ENCODE assay signal across 26 cellular contexts in the genomic region with DNA sequence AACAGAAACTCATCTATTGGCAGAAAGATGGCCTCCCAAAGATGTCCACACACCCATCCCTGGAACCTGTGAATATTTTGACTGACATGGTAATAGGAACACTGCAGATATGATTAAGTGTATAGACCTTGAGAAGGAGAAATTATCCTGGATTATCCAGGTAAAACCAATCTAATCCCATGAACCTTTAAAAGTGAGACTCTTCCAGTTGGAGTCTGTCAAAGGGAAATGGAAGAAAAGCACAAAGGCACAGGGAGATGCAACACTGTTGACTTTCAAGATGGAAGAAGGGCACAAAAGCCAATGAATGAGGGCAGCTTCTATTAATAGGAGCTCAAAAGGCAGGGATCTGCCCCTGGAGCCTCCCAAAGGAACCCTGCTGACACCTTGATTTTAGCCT.
DNase-seq lines count a peak whose midpoint lies in the region; ATAC-seq, FAIRE-seq and TF ChIP-seq lines count a peak whose summit lies in the region.
"Had no signal": no experiment of that assay in that cellular context is flagged by ENCODE, and none has a peak within 500 bp of the region (broad histone marks: within the 10 kb centered on the region; RNA-seq: fewer than 3 reads in every experiment).

No MANE protein-coding gene starts in this region.

- H3K9me3 Mint-ChIP-seq in Caco-2 (ENCODE audit: unreplicated experiment) = no peaks in the 10 kb centered on the region
- H3K9me3 Mint-ChIP-seq: CD4-positive, alpha-beta T cell; CD8-positive, alpha-beta T cell had no signal

- no peak for FAIRE-seq in K562 (lab: Jason Lieb, UNC)
- FAIRE-seq: A204.1, G401.6, GM12878, GM12892, GM18507, GM19239 had no signal

- TF ChIP-seq EP300 in K562 (IDR thresholded peaks at IDR 0.05; ENCODE audit: low read length) = no peak

- peak overlapping the region; percentile 45 for H3K4me2 ChIP-seq in K562 (ENCODE audit: insufficient read depth, low read length)

- BruUV-seq in Caco-2 (replicated peaks; lab: Mats Ljungman, UMichigan) = no TSS peak
- BruUV-seq in K562 (replicated peaks; lab: Mats Ljungman, UMichigan) = no TSS peak

- TF ChIP-seq POLR2A in K562 (conservative IDR thresholded peaks at IDR 0.05) = no peak

- H3K9ac ChIP-seq in K562 (ENCODE audit: insufficient read depth in 1 of 2, low read depth in 2 of 2, low read length in 2 of 2) = peak overlapping the region in 1 of 2 experiments; percentile 52; a peak in 2 of 4 replicates
- H3K9ac ChIP-seq: BLaER1 treated with 17β-estradiol and CSF1 and Interleukin-3, amounts not matched to agents 10 nM and 100 nM had no signal

- TF ChIP-seq CTCF in Caco-2 (IDR thresholded peaks at IDR 0.05; ENCODE audit: insufficient read depth in 1 of 2, low read depth in 1 of 2, low read length in 1 of 2, severe bottlenecking in 1 of 2, unreplicated experiment in 1 of 2) (no peak), VCaP (conservative IDR thresholded peaks at IDR 0.05) (no peak), K562 (IDR thresholded peaks at IDR 0.05 in 2 of 3, conservative IDR thresholded peaks at IDR 0.05 in 1 of 3; ENCODE audit: insufficient read depth in 2 of 3, low read depth in 1 of 3, low read length in 3 of 3) (no peak)

- H3K9me3 ChIP-seq in Caco-2 (no peaks in the 10 kb centered on the region; the same call in 1 of the 2 replicates), K562 (replicated peaks; ENCODE audit: control insufficient read depth, insufficient read depth, low read depth, low read length) (peaks cover 5% of the 10 kb centered on the region)

- no peaks in the 10 kb centered on the region for H4K20me1 ChIP-seq in K562 (replicated peaks; ENCODE audit: control insufficient read depth, insufficient read depth, low read length)
- H4K20me1 ChIP-seq: BLaER1 treated with 17β-estradiol and CSF1 and Interleukin-3, amounts not matched to agents 10 nM and 100 nM had no signal

- H3K9me1 ChIP-seq in K562 (ENCODE audit: control insufficient read depth, insufficient read depth, low read length) = no peaks in the 10 kb centered on the region

- H3K27ac ChIP-seq in VCaP (peak overlapping the region; percentile 49), K562 (ENCODE audit: extremely low read depth, low read depth, low read length) (peak overlapping the region; percentile 91)
- H3K27ac ChIP-seq: C4-2B had no signal

- H3K79me2 ChIP-seq in K562 (ENCODE audit: control insufficient read depth, insufficient read depth, low read length) = peaks cover 96% of the 10 kb centered on the region

- peak overlapping the region; percentile 60 for H3K27ac Mint-ChIP-seq in Caco-2 (ENCODE audit: unreplicated experiment)
- H3K27ac Mint-ChIP-seq: B cell; CD4-positive, alpha-beta T cell; CD8-positive, alpha-beta T cell had no signal

- no peak for TF ChIP-seq RAD21 in K562 (CRISPR knock-in tag; conservative IDR thresholded peaks at IDR 0.05 in 1 of 2, IDR thresholded peaks at IDR 0.05 in 1 of 2)

- H2AFZ ChIP-seq in K562 (ENCODE audit: low read depth, low read length) = no peak overlapping the region

- in situ Hi-C loops in K562 (cut with MboI) = loop anchor here (25.0 kb wide), 1 partner anchor 386 kb away; a partner anchor contains a TSS

- H3K4me1 Mint-ChIP-seq in Caco-2 (ENCODE audit: low read depth, unreplicated experiment) = peaks cover 10% of the 10 kb centered on the region

- H3K27me3 ChIP-seq in Caco-2 (replicated peaks; ENCODE audit: control insufficient read depth, insufficient read depth, low read length) (no peaks in the 10 kb centered on the region), K562 (ENCODE audit: control insufficient read depth in 2 of 2, insufficient read depth in 2 of 2, low read length in 2 of 2) (no peaks in the 10 kb centered on the region)

- H3K27me3 Mint-ChIP-seq in Caco-2 (ENCODE audit: insufficient read depth, unreplicated experiment) = no peaks in the 10 kb centered on the region
- H3K27me3 Mint-ChIP-seq: CD4-positive, alpha-beta T cell had no signal

- no peak overlapping the region for H3K4me3 ChIP-seq in Caco-2 (ENCODE audit: low read depth, low read length)
- no peak overlapping the region for H3K4me3 ChIP-seq in K562
- H3K4me3 ChIP-seq: BLaER1 treated with 17β-estradiol and CSF1 and Interleukin-3, amounts not matched to agents 10 nM and 100 nM; GM12878 had no signal

- POLR2A ChIA-PET in Caco-2 (lab: Charles Lee) (no interaction called here), K562 (lab: Yijun Ruan, JAX) (interaction anchor here (0.6 to 0.7 kb wide), 2 partner anchors 10 to 61 kb away, joined by 3 to 4 read pairs; no protein-coding TSS in a partner anchor)

- no peak overlapping the region for H3K4me3 Mint-ChIP-seq in Caco-2 (ENCODE audit: unreplicated experiment)
- H3K4me3 Mint-ChIP-seq: B cell; CD4-positive, alpha-beta T cell; CD8-positive, alpha-beta T cell had no signal

- H3K4me1 ChIP-seq in Caco-2 = peaks cover 30% of the 10 kb centered on the region
- H3K4me1 ChIP-seq in K562 (replicated peaks in 1 of 2; ENCODE audit: control insufficient read depth in 2 of 2, insufficient read depth in 2 of 2, low read length in 2 of 2) = peaks cover 8 to 39% of the 10 kb centered on the region in 2 experiments

- CTCF ChIA-PET in Caco-2 (lab: Charles Lee) (no interaction called here), K562 (lab: Yijun Ruan, JAX; ENCODE audit: low intra/inter-chr PET ratio) (no interaction called here)

- intact Hi-C loops in Caco-2 (cut with micrococcal nuclease; ENCODE audit: unreplicated experiment) = loop anchor here (10.0 kb wide), 1 partner anchor 111 kb away; no protein-coding TSS in a partner anchor
- intact Hi-C loops in K562 (cut with micrococcal nuclease) = loop anchor here (5.0 kb wide), 1 partner anchor 34 kb away; no protein-coding TSS in a partner anchor

- ATAC-seq in K562 (peak; percentile 17), left lobe of liver (no peak)
- ATAC-seq: CD8-positive, alpha-beta T cell; GM12878 had no signal

- DNase-seq in NCI-H82 (lab: John Stamatoyannopoulos, UW) (peak; percentile 11), NCI-H82 treated with DMSO at 0.1 percent for 48 hours (lab: John Stamatoyannopoulos, UW; ENCODE audit: unreplicated experiment) (no peak), Caco-2 (no peak), K562 (ENCODE audit: extremely low read depth in 1 of 4, low spot score in 3 of 4) (no peak), AG08395 (ENCODE audit: low spot score) (no peak), left lobe of liver (ENCODE audit: low spot score) (no peak), GDM1 (lab: John Stamatoyannopoulos, UW) (no peak)
- DNase-seq: 8988T; ACHN; AML-193; CD4-positive, alpha-beta T cell; CD8-positive, alpha-beta T cell; COR-L47; DMS 273 treated with DMSO at 0.1 percent for 48 hours; DMS153; DMS79 treated with DMSO at 0.1 percent for 48 hours had no signal

- H3K36me3 Mint-ChIP-seq in Caco-2 (ENCODE audit: insufficient read depth, unreplicated experiment) = no peaks in the 10 kb centered on the region
- H3K36me3 Mint-ChIP-seq: CD8-positive, alpha-beta T cell had no signal

- H3K36me3 ChIP-seq in Caco-2 (ENCODE audit: control insufficient read depth, insufficient read depth, low read length) = no peaks in the 10 kb centered on the region
- H3K36me3 ChIP-seq in K562 (ENCODE audit: control insufficient read depth, insufficient read depth, low read length) = peaks cover 22% of the 10 kb centered on the region
- H3K36me3 ChIP-seq: BLaER1 treated with 17β-estradiol and CSF1 and Interleukin-3, amounts not matched to agents 10 nM and 100 nM had no signal

TF ChIP-seq in K562, 482 proteins besides CTCF, POLR2A, EP300 and RAD21 (continues in another document):
- no peak for TF ChIP-seq EHMT2 (IDR thresholded peaks at IDR 0.05)
- TF ChIP-seq, protein P1, sequence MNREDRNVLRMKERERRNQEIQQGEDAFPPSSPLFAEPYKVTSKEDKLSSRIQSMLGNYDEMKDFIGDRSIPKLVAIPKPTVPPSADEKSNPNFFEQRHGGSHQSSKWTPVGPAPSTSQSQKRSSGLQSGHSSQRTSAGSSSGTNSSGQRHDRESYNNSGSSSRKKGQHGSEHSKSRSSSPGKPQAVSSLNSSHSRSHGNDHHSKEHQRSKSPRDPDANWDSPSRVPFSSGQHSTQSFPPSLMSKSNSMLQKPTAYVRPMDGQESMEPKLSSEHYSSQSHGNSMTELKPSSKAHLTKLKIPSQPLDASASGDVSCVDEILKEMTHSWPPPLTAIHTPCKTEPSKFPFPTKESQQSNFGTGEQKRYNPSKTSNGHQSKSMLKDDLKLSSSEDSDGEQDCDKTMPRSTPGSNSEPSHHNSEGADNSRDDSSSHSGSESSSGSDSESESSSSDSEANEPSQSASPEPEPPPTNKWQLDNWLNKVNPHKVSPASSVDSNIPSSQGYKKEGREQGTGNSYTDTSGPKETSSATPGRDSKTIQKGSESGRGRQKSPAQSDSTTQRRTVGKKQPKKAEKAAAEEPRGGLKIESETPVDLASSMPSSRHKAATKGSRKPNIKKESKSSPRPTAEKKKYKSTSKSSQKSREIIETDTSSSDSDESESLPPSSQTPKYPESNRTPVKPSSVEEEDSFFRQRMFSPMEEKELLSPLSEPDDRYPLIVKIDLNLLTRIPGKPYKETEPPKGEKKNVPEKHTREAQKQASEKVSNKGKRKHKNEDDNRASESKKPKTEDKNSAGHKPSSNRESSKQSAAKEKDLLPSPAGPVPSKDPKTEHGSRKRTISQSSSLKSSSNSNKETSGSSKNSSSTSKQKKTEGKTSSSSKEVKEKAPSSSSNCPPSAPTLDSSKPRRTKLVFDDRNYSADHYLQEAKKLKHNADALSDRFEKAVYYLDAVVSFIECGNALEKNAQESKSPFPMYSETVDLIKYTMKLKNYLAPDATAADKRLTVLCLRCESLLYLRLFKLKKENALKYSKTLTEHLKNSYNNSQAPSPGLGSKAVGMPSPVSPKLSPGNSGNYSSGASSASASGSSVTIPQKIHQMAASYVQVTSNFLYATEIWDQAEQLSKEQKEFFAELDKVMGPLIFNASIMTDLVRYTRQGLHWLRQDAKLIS (CRISPR knock-in tag; IDR thresholded peaks at IDR 0.05) = no peak
- TF ChIP-seq KLF10 (CRISPR knock-in tag; IDR thresholded peaks at IDR 0.05) = no peak
- TF ChIP-seq, protein P2, sequence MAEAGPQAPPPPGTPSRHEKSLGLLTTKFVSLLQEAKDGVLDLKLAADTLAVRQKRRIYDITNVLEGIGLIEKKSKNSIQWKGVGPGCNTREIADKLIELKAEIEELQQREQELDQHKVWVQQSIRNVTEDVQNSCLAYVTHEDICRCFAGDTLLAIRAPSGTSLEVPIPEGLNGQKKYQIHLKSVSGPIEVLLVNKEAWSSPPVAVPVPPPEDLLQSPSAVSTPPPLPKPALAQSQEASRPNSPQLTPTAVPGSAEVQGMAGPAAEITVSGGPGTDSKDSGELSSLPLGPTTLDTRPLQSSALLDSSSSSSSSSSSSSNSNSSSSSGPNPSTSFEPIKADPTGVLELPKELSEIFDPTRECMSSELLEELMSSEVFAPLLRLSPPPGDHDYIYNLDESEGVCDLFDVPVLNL (CRISPR knock-in tag; IDR thresholded peaks at IDR 0.05; ENCODE audit: low read depth) = no peak
